20 cellular contexts compared by ENCODE assay signal in genomic region chr1:14697371-14697770, GRCh38.
DNase-seq lines count a peak whose midpoint lies in the region; ATAC-seq and TF ChIP-seq lines count a peak whose summit lies in the region.
"Had no signal": no experiment of that assay in that cellular context is flagged by ENCODE, and none has a peak within 500 bp of the region (broad histone marks: within the 10 kb centered on the region; RNA-seq: fewer than 3 reads in every experiment).

No MANE protein-coding gene starts in this region.

- DNase-seq in glutamatergic neuron, result no peak
- DNase-seq in nephron progenitor cell, result peak; percentile 20
- no peak for DNase-seq in progenitor cell of endocrine pancreas (ENCODE audit: low spot score, unreplicated experiment)
- peak; percentile 14 for DNase-seq in spleen
- no peak for DNase-seq in activated CD4-positive, CD25-positive, alpha-beta regulatory T cell (lab: John Stamatoyannopoulos, UW)
- no peak for DNase-seq in lower lobe of right lung
- DNase-seq in activated effector memory CD4-positive, alpha-beta T cell treated with anti-CD3 and anti-CD28 coated beads, Interleukin-2, amount 50 U/mL, for 16 hours, result no peak
- DNase-seq: ACHN; BE2C; C1 segment of cervical spinal cord; CD4-positive, CD25-positive, alpha-beta regulatory T cell; CD8-positive, alpha-beta memory T cell; COR-L47; DMS79; GDM1; HFFc6; IMR-90 had no signal

- intact Hi-C loops in spleen (cut with DNase I; ENCODE audit: low total_unique reads) (no loop called here), lower lobe of right lung (cut with DNase I) (no loop called here)

- H3K36me3 Mint-ChIP-seq in glutamatergic neuron (ENCODE audit: unreplicated experiment) (no peaks in the 10 kb centered on the region), nephron progenitor cell (ENCODE audit: low read depth) (peaks cover 11% of the 10 kb centered on the region), progenitor cell of endocrine pancreas (ENCODE audit: insufficient read depth) (peaks cover 2% of the 10 kb centered on the region)
- H3K36me3 Mint-ChIP-seq: CD4-positive, CD25-positive, alpha-beta regulatory T cell; CD8-positive, alpha-beta memory T cell had no signal

- peaks cover 42% of the 10 kb centered on the region for H3K4me1 Mint-ChIP-seq in glutamatergic neuron (ENCODE audit: low read depth, unreplicated experiment)
- peaks cover 85% of the 10 kb centered on the region for H3K4me1 Mint-ChIP-seq in nephron progenitor cell
- peaks cover 39% of the 10 kb centered on the region for H3K4me1 Mint-ChIP-seq in progenitor cell of endocrine pancreas (ENCODE audit: low read depth)
- H3K4me1 Mint-ChIP-seq: CD4-positive, CD25-positive, alpha-beta regulatory T cell; CD8-positive, alpha-beta memory T cell had no signal

- peaks cover 13% of the 10 kb centered on the region for H3K9me3 Mint-ChIP-seq in glutamatergic neuron (ENCODE audit: unreplicated experiment)
- H3K9me3 Mint-ChIP-seq in nephron progenitor cell, result peaks cover 11% of the 10 kb centered on the region
- no peaks in the 10 kb centered on the region for H3K9me3 Mint-ChIP-seq in progenitor cell of endocrine pancreas (ENCODE audit: low read depth)
- H3K9me3 Mint-ChIP-seq: CD8-positive, alpha-beta memory T cell; GM23338 had no signal

- TF ChIP-seq CTCF in glutamatergic neuron (IDR thresholded peaks at IDR 0.05; ENCODE audit: partially characterized antibody, unreplicated experiment) (no peak), nephron progenitor cell (IDR thresholded peaks at IDR 0.05) (no peak), progenitor cell of endocrine pancreas (IDR thresholded peaks at IDR 0.05; ENCODE audit: unreplicated experiment) (no peak), spleen (IDR thresholded peaks at IDR 0.05 in 8 of 11, conservative IDR thresholded peaks at IDR 0.05 in 3 of 11) (no peak), lower lobe of right lung (IDR thresholded peaks at IDR 0.05) (no peak)

- H3K4me1 ChIP-seq in spleen, result no peaks in the 10 kb centered on the region
- H3K4me1 ChIP-seq in lower lobe of right lung, result no peaks in the 10 kb centered on the region
- H3K4me1 ChIP-seq: BE2C had no signal

- H3K27ac ChIP-seq in spleen, result no peak overlapping the region
- no peak overlapping the region for H3K27ac ChIP-seq in lower lobe of right lung

- H3K36me3 ChIP-seq in spleen (no peaks in the 10 kb centered on the region), lower lobe of right lung (no peaks in the 10 kb centered on the region)
- H3K36me3 ChIP-seq: BE2C had no signal

- 72 to 78% (median 75%) methylated on average over 5 of the region's 5 CpGs for WGBS in spleen, 5 donors

- no peak overlapping the region for H3K4me3 ChIP-seq in spleen
- no peak overlapping the region for H3K4me3 ChIP-seq in lower lobe of right lung
- H3K4me3 ChIP-seq: GM23338 had no signal

- ATAC-seq in lower lobe of right lung (no peak), HG03439 (IDR thresholded peaks at IDR 0.05; ENCODE audit: unreplicated experiment) (no peak)
- ATAC-seq: GM23338, HCT116 had no signal

- H3K9me3 ChIP-seq in spleen (no peaks in the 10 kb centered on the region), lower lobe of right lung (no peaks in the 10 kb centered on the region)
- H3K9me3 ChIP-seq: BE2C had no signal

- H3K27me3 Mint-ChIP-seq in glutamatergic neuron (ENCODE audit: unreplicated experiment) (peaks cover 6% of the 10 kb centered on the region), nephron progenitor cell (ENCODE audit: low read depth, poor library complexity) (no peaks in the 10 kb centered on the region), progenitor cell of endocrine pancreas (peaks cover 6% of the 10 kb centered on the region)
- H3K27me3 Mint-ChIP-seq: CD4-positive, CD25-positive, alpha-beta regulatory T cell had no signal

- H3K27me3 ChIP-seq in spleen (replicated peaks in 1 of 7) (peaks cover 0 to 7% (median 0%) of the 10 kb centered on the region in 7 donors), lower lobe of right lung (ENCODE audit: low read depth) (peaks cover 5% of the 10 kb centered on the region)
- H3K27me3 ChIP-seq: BE2C had no signal

- H3K4me3 Mint-ChIP-seq in glutamatergic neuron (ENCODE audit: unreplicated experiment) (peak overlapping the region; percentile 66), nephron progenitor cell (peak overlapping the region; percentile 59), progenitor cell of endocrine pancreas (ENCODE audit: low read depth) (no peak overlapping the region)
- H3K4me3 Mint-ChIP-seq: CD4-positive, CD25-positive, alpha-beta regulatory T cell; CD8-positive, alpha-beta memory T cell; GM23338; HFFc6 had no signal

- no peak for TF ChIP-seq POLR2A in spleen (IDR thresholded peaks at IDR 0.05)

- H3K27ac Mint-ChIP-seq in glutamatergic neuron (ENCODE audit: unreplicated experiment) (peak overlapping the region; percentile 67), nephron progenitor cell (peak overlapping the region; percentile 93), progenitor cell of endocrine pancreas (peak overlapping the region; percentile 29)
- H3K27ac Mint-ChIP-seq: CD8-positive, alpha-beta memory T cell; GM23338; HFFc6 had no signal

Comparison
In these comparisons a context has a peak if more than half of its experiments do, and no peak if none do; other contexts are left out.
1. DNase-seq: peak in nephron progenitor cell (single experiment) and spleen (single experiment); none in glutamatergic neuron (single experiment), progenitor cell of endocrine pancreas (single experiment), activated CD4-positive, CD25-positive, alpha-beta regulatory T cell (0 of 4), lower lobe of right lung (single experiment) and activated effector memory CD4-positive, alpha-beta T cell treated with anti-CD3 and anti-CD28 coated beads, Interleukin-2, amount 50 U/mL, for 16 hours (single experiment).
2. H3K27ac Mint-ChIP-seq: peak in every context shown above with its lines; median percentile 93 in nephron progenitor cell; 67 in glutamatergic neuron; 29 in progenitor cell of endocrine pancreas.